8 cellular contexts compared by ENCODE assay signal in the genomic region with DNA sequence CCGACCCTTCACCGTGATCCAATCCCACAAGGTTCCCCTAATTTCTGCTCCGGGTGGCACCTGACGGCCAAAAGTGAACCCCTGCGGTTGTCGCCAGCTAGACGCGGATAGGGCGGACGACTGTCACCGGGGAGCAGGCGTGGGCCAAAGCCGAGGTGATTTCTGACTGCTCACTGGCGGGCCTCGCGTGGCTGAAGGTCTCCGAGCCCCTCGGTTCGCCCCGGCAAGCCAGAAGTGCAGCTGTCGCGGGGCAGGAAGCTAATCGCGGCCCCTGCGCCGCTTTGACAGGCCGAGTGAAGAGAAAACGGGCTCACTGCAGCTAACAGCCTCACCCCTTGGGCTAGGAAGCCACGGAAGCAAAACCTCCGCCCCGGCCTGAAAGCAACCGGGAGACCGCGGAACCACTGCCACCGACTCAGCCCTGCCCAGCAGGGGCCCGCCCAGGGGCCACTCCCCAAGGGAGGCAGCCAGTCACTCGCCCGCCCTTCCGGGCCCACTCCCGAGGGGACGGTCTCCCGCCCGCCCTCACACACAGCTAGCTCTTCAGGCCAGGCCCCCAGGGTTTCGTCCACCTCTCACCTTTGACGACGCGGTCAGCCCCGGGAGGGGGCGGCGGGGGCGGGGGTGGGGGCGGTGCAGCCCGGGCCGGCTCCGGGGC.
DNase-seq lines count a peak whose midpoint lies in the region; ATAC-seq and TF ChIP-seq lines count a peak whose summit lies in the region.

No MANE protein-coding gene starts in this region.

- H3K4me2 ChIP-seq in OCI-LY3 (ENCODE audit: low read length) = peak overlapping the region; percentile 96

- H3K36me3 ChIP-seq in OCI-LY3 (replicated peaks; ENCODE audit: low read depth, low read length) (no peaks in the 10 kb centered on the region), muscle layer of colon (ENCODE audit: insufficient read depth, low read length) (peaks cover 18% of the 10 kb centered on the region)

- ATAC-seq in GM19455 (IDR thresholded peaks at IDR 0.05; ENCODE audit: unreplicated experiment) (peak; percentile 90), HG03575 (IDR thresholded peaks at IDR 0.05; ENCODE audit: extremely low read depth, insufficient number of reproducible peaks, low FRiP score, unreplicated experiment) (peak; percentile 55)

- 0 out of 2 replicates have a peak, but pooled peaks cover 4% of the 10 kb centered on the region for H4K20me1 ChIP-seq in OCI-LY3 (ENCODE audit: insufficient read depth, low read length)

- H3K27me3 ChIP-seq in OCI-LY3 (ENCODE audit: low read depth, low read length) (no peaks in the 10 kb centered on the region), muscle layer of colon (ENCODE audit: control insufficient read depth in 1 of 2, insufficient read depth in 2 of 2, low read length in 2 of 2) (no peaks in the 10 kb centered on the region)

- peak; percentile 85 for DNase-seq in COLO668 (lab: John Stamatoyannopoulos, UW; ENCODE audit: unreplicated experiment)
- peak; percentile 79 for DNase-seq in activated T-cell treated with anti-CD3 and anti-CD28 coated beads for 24 hours (ENCODE audit: low read depth)
- DNase-seq in epithelial cell of prostate (ENCODE audit: low read depth, low spot score) = peak; percentile 70
- DNase-seq in stimulated activated CD8-positive, alpha-beta memory T cell treated with anti-CD3 and anti-CD28 coated beads, Interleukin-7, amount 100 ng/mL, for 1 hour (ENCODE audit: low read depth in 2 of 2) = peak; percentile 67 to 70

- H2AFZ ChIP-seq in OCI-LY3 (ENCODE audit: low read depth, low read length) = no peak overlapping the region

- no peaks in the 10 kb centered on the region for H3K9me3 ChIP-seq in OCI-LY3 (ENCODE audit: insufficient read depth, low read length)
- no peaks in the 10 kb centered on the region for H3K9me3 ChIP-seq in muscle layer of colon (ENCODE audit: low read length)

- H3K4me3 ChIP-seq in OCI-LY3 (ENCODE audit: low read length) (peak overlapping the region; percentile 96), muscle layer of colon (ENCODE audit: low read depth in 1 of 2, low read length in 2 of 2) (peak overlapping the region; percentile 74 to 98)

- H3K9ac ChIP-seq in OCI-LY3 (ENCODE audit: low read length) (peak overlapping the region; percentile 81), muscle layer of colon (ENCODE audit: low read length) (peak overlapping the region; percentile 97)

- H3K27ac ChIP-seq in OCI-LY3 (ENCODE audit: low read length) (peak overlapping the region; percentile 82), epithelial cell of prostate (peak overlapping the region; percentile 96), muscle layer of colon (ENCODE audit: low read depth, low read length) (peak overlapping the region; percentile 94)

- peaks cover 46% of the 10 kb centered on the region for H3K79me2 ChIP-seq in OCI-LY3 (ENCODE audit: low read length)

- no peak for TF ChIP-seq CTCF in OCI-LY3 (IDR thresholded peaks at IDR 0.05; ENCODE audit: low read depth, low read length)

- H3K4me1 ChIP-seq in OCI-LY3 (ENCODE audit: low read length) (peaks cover 15% of the 10 kb centered on the region), muscle layer of colon (ENCODE audit: insufficient read depth, low read length) (peaks cover 20% of the 10 kb centered on the region)

Comparison
In these comparisons a context has a peak if more than half of its experiments do, and no peak if none do; other contexts are left out.
1. Peak in every context shown above with its lines: DNase-seq, ATAC-seq, H3K4me3 ChIP-seq and H3K27ac ChIP-seq.